9 cellular contexts compared by ENCODE assay signal in the genomic region with DNA sequence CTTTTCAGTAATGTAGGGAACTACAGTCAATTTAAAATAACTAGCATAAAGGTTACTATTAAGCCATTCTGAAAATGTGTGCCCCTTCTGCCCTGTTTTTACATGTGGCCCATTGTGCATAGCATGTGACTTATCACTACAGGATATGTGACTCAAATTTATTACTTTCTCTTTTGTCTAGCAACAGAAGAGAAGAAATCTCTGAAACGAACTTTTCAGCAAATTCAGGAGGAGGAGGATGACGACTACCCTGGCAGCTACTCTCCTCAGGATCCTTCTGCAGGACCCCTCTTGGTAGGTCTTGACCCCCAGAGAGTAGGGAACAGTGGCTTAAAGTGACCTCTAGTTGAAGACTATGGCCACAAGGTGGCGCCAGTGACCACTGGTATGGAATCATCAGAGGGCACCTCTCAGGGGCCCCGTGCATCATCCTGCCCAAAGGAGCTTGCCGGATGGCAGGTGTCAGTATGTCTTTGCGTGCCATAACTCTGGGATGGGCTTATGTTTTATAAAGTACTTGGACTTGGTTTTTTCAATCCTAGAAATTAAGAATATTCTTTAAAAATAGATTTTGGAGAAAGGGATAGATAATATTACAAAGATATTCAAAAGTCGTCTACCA. TPM values are rescaled to one million over a fixed set of nuclear protein-coding genes. Genes with fewer than 3 reads are reported as not detected.
DNase-seq lines count a peak whose midpoint lies in the region; ATAC-seq and TF ChIP-seq lines count a peak whose summit lies in the region.
"Had no signal": no experiment of that assay in that cellular context is flagged by ENCODE, and none has a peak within 500 bp of the region (broad histone marks: within the 10 kb centered on the region; RNA-seq: fewer than 3 reads in every experiment).

No MANE protein-coding gene starts in this region.

- H3K4me1 Mint-ChIP-seq in IgD-negative memory B cell: peaks cover 8 to 16% (median 15%) of the 10 kb centered on the region in 3 donors
- peaks cover 11 to 30% (median 17%) of the 10 kb centered on the region in 4 donors for H3K4me1 Mint-ChIP-seq in naive thymus-derived CD8-positive, alpha-beta T cell

- no peak overlapping the region for H3K4me3 Mint-ChIP-seq in IgD-negative memory B cell
- H3K4me3 Mint-ChIP-seq in naive thymus-derived CD8-positive, alpha-beta T cell: no peak overlapping the region

- TF ChIP-seq CTCF in esophagus squamous epithelium (IDR thresholded peaks at IDR 0.05): peak; percentile 57 to 86 (median 84)

- DNase-seq in NCI-H187 (lab: John Stamatoyannopoulos, UW) (peak; percentile 29 to 44), NCI-H187 treated with DMSO at 0.1 percent for 48 hours (lab: John Stamatoyannopoulos, UW) (no peak), OCI-M2 (lab: John Stamatoyannopoulos, UW; ENCODE audit: unreplicated experiment) (peak; percentile 36), activated T-cell treated with anti-CD3 and anti-CD28 coated beads for 4 hours (peak; percentile 65), esophagus squamous epithelium (lab: John Stamatoyannopoulos, UW) (no peak)
- DNase-seq in naive thymus-derived CD8-positive, alpha-beta T cell: peak; percentile 45 to 83 (median 68)
- peak; percentile 28 to 71 (median 54) for DNase-seq in stimulated activated naive CD4-positive, alpha-beta T cell (lab: John Stamatoyannopoulos, UW)

- 18 to 23% methylated on average over 7 of the region's 7 CpGs for WGBS in esophagus squamous epithelium, 2 donors

- peaks cover 0 to 90% (median 4%) of the 10 kb centered on the region in 3 donors for H3K36me3 ChIP-seq in esophagus squamous epithelium

- intact Hi-C loops in esophagus squamous epithelium (cut with DNase I): no loop called here

- no peaks in the 10 kb centered on the region for H3K27me3 Mint-ChIP-seq in IgD-negative memory B cell
- no peaks in the 10 kb centered on the region for H3K27me3 Mint-ChIP-seq in naive thymus-derived CD8-positive, alpha-beta T cell

- peak overlapping the region; percentile 18 to 83 (median 78) for H3K27ac Mint-ChIP-seq in IgD-negative memory B cell
- H3K27ac Mint-ChIP-seq in naive thymus-derived CD8-positive, alpha-beta T cell: peak overlapping the region in 8 of 10 donors; percentile 23 to 84 (median 52)

- no peaks in the 10 kb centered on the region for H3K27me3 ChIP-seq in esophagus squamous epithelium
- H3K27me3 ChIP-seq: BLaER1 treated with 17β-estradiol and CSF1 and Interleukin-3, amounts not matched to agents 10 nM and 100 nM had no signal

- TF ChIP-seq POLR2A in esophagus squamous epithelium (IDR thresholded peaks at IDR 0.05): no peak

- peaks cover 0 to 24% (median 0%) of the 10 kb centered on the region in 3 donors for H3K4me1 ChIP-seq in esophagus squamous epithelium

- no peaks in the 10 kb centered on the region for H3K9me3 ChIP-seq in esophagus squamous epithelium
- H3K9me3 ChIP-seq: BLaER1 treated with 17β-estradiol and CSF1 and Interleukin-3, amounts not matched to agents 10 nM and 100 nM had no signal

- H3K27ac ChIP-seq in esophagus squamous epithelium: no peak overlapping the region

- POLR2A ChIA-PET in naive thymus-derived CD8-positive, alpha-beta T cell (lab: Charles Lee): no interaction called here

- ATAC-seq in naive thymus-derived CD8-positive, alpha-beta T cell: peak; percentile 92 to 93

- H3K36me3 Mint-ChIP-seq in IgD-negative memory B cell: peaks cover 5% of the 10 kb centered on the region
- peaks cover 0 to 55% (median 16%) of the 10 kb centered on the region in 3 donors for H3K36me3 Mint-ChIP-seq in naive thymus-derived CD8-positive, alpha-beta T cell

- H3K9me3 Mint-ChIP-seq in IgD-negative memory B cell: no peaks in the 10 kb centered on the region
- no peaks in the 10 kb centered on the region for H3K9me3 Mint-ChIP-seq in naive thymus-derived CD8-positive, alpha-beta T cell

- no peak overlapping the region for H3K4me3 ChIP-seq in esophagus squamous epithelium
- H3K4me3 ChIP-seq: BLaER1 treated with 17β-estradiol and CSF1 and Interleukin-3, amounts not matched to agents 10 nM and 100 nM had no signal

RNA-seq across cellular contexts. Expression of gene RPRD1B, which starts 23.9 kb away (rescaled TPM):
- 4.0 TPM for polyA plus RNA-seq in IgD-negative memory B cell
- total RNA-seq in esophagus squamous epithelium: 10 to 100 TPM; 15.2 to 25.9 (median 23.6) TPM
- total RNA-seq in naive thymus-derived CD8-positive, alpha-beta T cell: 10 to 100 TPM; 41.9 to 48.1 TPM
- 1 to 10 TPM; 2.9 to 4.9 (median 4.0) TPM for polyA plus RNA-seq in naive thymus-derived CD8-positive, alpha-beta T cell

RNA-seq across cellular contexts. Expression of gene TTI1, which starts 24.2 kb away (rescaled TPM):
- 14.4 TPM for polyA plus RNA-seq in IgD-negative memory B cell
- 10 to 100 TPM in 3 of 4 donors, 1 to 10 TPM in 1; 5.1 to 14.7 (median 10.5) TPM for total RNA-seq in esophagus squamous epithelium
- 10 to 100 TPM; 25.9 to 27.1 TPM for total RNA-seq in naive thymus-derived CD8-positive, alpha-beta T cell
- 10 to 100 TPM; 10.0 to 15.3 (median 12.0) TPM for polyA plus RNA-seq in naive thymus-derived CD8-positive, alpha-beta T cell

Comparison
In these comparisons a context has a peak if more than half of its experiments do, and no peak if none do; other contexts are left out.
1. DNase-seq: peak in NCI-H187 (2 of 2), OCI-M2 (single experiment), activated T-cell treated with anti-CD3 and anti-CD28 coated beads for 4 hours (single experiment), naive thymus-derived CD8-positive, alpha-beta T cell (10 of 10) and stimulated activated naive CD4-positive, alpha-beta T cell (6 of 6); none in NCI-H187 treated with DMSO at 0.1 percent for 48 hours (single experiment) and esophagus squamous epithelium (single experiment).